Comparison of ENCODE assay signal across 16 cellular contexts in the genomic region with DNA sequence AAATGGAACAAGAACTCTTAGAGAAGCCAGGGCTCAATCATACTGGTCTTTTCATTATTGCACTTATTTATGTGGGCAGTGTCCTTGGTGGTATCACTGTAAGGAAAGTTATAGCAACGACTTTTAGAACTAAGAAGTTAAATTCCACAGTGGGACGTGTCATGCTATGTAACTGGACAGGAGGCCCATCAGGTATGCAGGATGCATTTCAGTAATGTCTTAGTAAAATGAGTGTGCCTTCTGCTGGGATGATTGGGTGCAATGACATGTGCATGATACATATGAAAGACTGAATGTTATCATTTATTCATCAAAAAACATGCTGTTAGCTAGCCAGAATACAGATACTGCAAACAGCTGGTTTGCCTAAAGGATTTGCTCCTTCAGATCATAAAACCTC.
"Had no signal": no experiment of that assay in that cellular context is flagged by ENCODE, and none has a peak within 500 bp of the region (broad histone marks: within the 10 kb centered on the region; RNA-seq: fewer than 3 reads in every experiment).

No MANE protein-coding gene starts in this region.

- H3K27ac ChIP-seq: SJCRH30 had no signal

- H3K36me3 ChIP-seq: SJCRH30 had no signal

- DNase-seq: IMR-90, Kasumi-1, KG1, MM.1S, NCI-H1092 treated with DMSO at 0.1 percent for 48 hours, NCI-H1436, NCI-H187, NCI-H2029, NCI-H2081 treated with DMSO at 0.1 percent for 48 hours, NCI-H2171, NCI-H345, NCI-H524, NCI-H69, NCI-H774, SHP77 treated with DMSO at 0.1 percent for 48 hours, SJCRH30 had no signal

- H3K4me3 ChIP-seq: SJCRH30 had no signal

- H3K9me3 ChIP-seq: SJCRH30 had no signal

- H3K27me3 ChIP-seq: SJCRH30 had no signal
